Comparison of ENCODE assay signal across 11 cellular contexts in genomic region chr10:122114156-122114747, GRCh38.
DNase-seq lines count a peak whose midpoint lies in the region; ATAC-seq, FAIRE-seq and TF ChIP-seq lines count a peak whose summit lies in the region.
"Had no signal": no experiment of that assay in that cellular context is flagged by ENCODE, and none has a peak within 500 bp of the region (broad histone marks: within the 10 kb centered on the region; RNA-seq: fewer than 3 reads in every experiment).

No MANE protein-coding gene starts in this region.

- H3K4me3 ChIP-seq in BE2C (ENCODE audit: low read depth, low read length) (peak overlapping the region; percentile 77), foreskin fibroblast (ENCODE audit: low read depth in 1 of 2, low read length in 2 of 2) (peak overlapping the region; percentile 61 to 72), osteoblast (ENCODE audit: insufficient read depth, low read length) (peak overlapping the region; percentile 84)

- H3K27me3 Mint-ChIP-seq in T-helper 17 cell: peaks cover 66% of the 10 kb centered on the region

- peak; percentile 27 for DNase-seq in BE2C
- no peak for DNase-seq in T-helper 17 cell
- DNase-seq in foreskin fibroblast: peak in 1 of 2 donors; percentile 47
- peak; percentile 72 for DNase-seq in osteoblast (ENCODE audit: insufficient read length, low spot score, missing footprints)
- no peak for DNase-seq in RCC 7860 (ENCODE audit: low spot score)
- DNase-seq in erythroblast (lab: John Stamatoyannopoulos, UW): no peak
- no peak for DNase-seq in T-helper 1 cell
- DNase-seq: activated effector memory CD4-positive, alpha-beta T cell treated with Interleukin-2 at 50 U/mL for 16 hours; SIG-M5 had no signal

- H3K27me3 ChIP-seq in BE2C (no peaks in the 10 kb centered on the region), osteoblast (ENCODE audit: insufficient read depth, low read length) (no peaks in the 10 kb centered on the region)

- H3K4me1 Mint-ChIP-seq in T-helper 17 cell: peaks cover 2% of the 10 kb centered on the region

- peak overlapping the region; percentile 7 for H3K4me3 Mint-ChIP-seq in T-helper 17 cell

- peak overlapping the region; percentile 91 for H3K4me2 ChIP-seq in osteoblast (ENCODE audit: insufficient read depth, low read length)

- FAIRE-seq in RCC 7860 (lab: Jason Lieb, UNC): no peak

- TF ChIP-seq POLR2A in erythroblast (IDR thresholded peaks at IDR 0.05; ENCODE audit: low read length): no peak

- H3K27ac ChIP-seq in osteoblast (ENCODE audit: low read depth, low read length): peak overlapping the region; percentile 86

- no peaks in the 10 kb centered on the region for H3K4me1 ChIP-seq in BE2C
- H3K4me1 ChIP-seq in osteoblast (ENCODE audit: insufficient read depth, low read length): peaks cover 12% of the 10 kb centered on the region

- H4K20me1 ChIP-seq in osteoblast (ENCODE audit: insufficient read depth, low read length): peaks cover 3% of the 10 kb centered on the region

- ATAC-seq in T-helper 17 cell (no peak), HG03378 (IDR thresholded peaks at IDR 0.05; ENCODE audit: unreplicated experiment) (no peak)

- H2AFZ ChIP-seq in osteoblast (ENCODE audit: low read length): peak overlapping the region; percentile 89

- H3K79me2 ChIP-seq in osteoblast (ENCODE audit: insufficient read depth, low read length): peaks cover 47% of the 10 kb centered on the region

- H3K36me3 Mint-ChIP-seq in T-helper 17 cell (ENCODE audit: low read depth): peaks cover 3% of the 10 kb centered on the region
- H3K36me3 Mint-ChIP-seq: IgD-negative memory B cell had no signal

- no peak overlapping the region for H3K27ac Mint-ChIP-seq in T-helper 17 cell
- H3K27ac Mint-ChIP-seq: IgD-negative memory B cell had no signal

- TF ChIP-seq CTCF in BE2C (IDR thresholded peaks at IDR 0.05; ENCODE audit: low read depth, low read length) (no peak), foreskin fibroblast (IDR thresholded peaks at IDR 0.05; ENCODE audit: low read depth, low read length) (no peak), osteoblast (IDR thresholded peaks at IDR 0.05; ENCODE audit: extremely low read depth, low read depth, low read length) (no peak)

- H3K9me3 ChIP-seq in BE2C: no peaks in the 10 kb centered on the region
- H3K9me3 ChIP-seq in T-helper 17 cell (ENCODE audit: control insufficient read depth, low read length, poor library complexity, severe bottlenecking): no peaks in the 10 kb centered on the region
- no peaks in the 10 kb centered on the region for H3K9me3 ChIP-seq in osteoblast (ENCODE audit: low read depth, low read length)

- no peaks in the 10 kb centered on the region for H3K36me3 ChIP-seq in BE2C
- H3K36me3 ChIP-seq in osteoblast (ENCODE audit: insufficient read depth, low read length): no peaks in the 10 kb centered on the region

Comparison
In these comparisons a context has a peak if more than half of its experiments do, and no peak if none do; other contexts are left out.
1. DNase-seq: peak in BE2C (single experiment) and osteoblast (single experiment); none in T-helper 17 cell (0 of 3), RCC 7860 (single experiment), erythroblast (0 of 2) and T-helper 1 cell (0 of 5).
2. Peak in every context shown above with its lines, with median percentiles within 50 percentile points of each other: H3K4me3 ChIP-seq.